7 cellular contexts compared by ENCODE assay signal in genomic region chr19:38373907-38374331, GRCh38. TPM values are rescaled to one million over a fixed set of nuclear protein-coding genes. Genes with fewer than 3 reads are reported as not detected.
A peak's percentile ranks its signal among the peaks of the same experiment; 100 is the strongest.
DNase-seq lines count a peak whose midpoint lies in the region; ATAC-seq and TF ChIP-seq lines count a peak whose summit lies in the region.

No MANE protein-coding gene starts in this region.

- H3K27me3 Mint-ChIP-seq in activated T-helper 2 cell treated with anti-CD3 and anti-CD28 coated beads, Interferon-gamma antibody, Interleukin-2, Interleukin-4, amounts not matched to agents 10 μg/mL and 5 μg/mL and 100 μg/mL, durations not matched to agents 14 hours and 24 hours and 36 hours (ENCODE audit: low read depth): no peaks in the 10 kb centered on the region
- peaks cover 12 to 14% of the 10 kb centered on the region in 2 donors for H3K27me3 Mint-ChIP-seq in stimulated activated naive B cell treated with anti-CD40 and anti-IgM and Interleukin-4, amounts not matched to agents 10 μg/mL and 1 μg/mL and 100 μg/mL, for 72 hours

- H3K4me1 Mint-ChIP-seq in activated T-helper 2 cell treated with anti-CD3 and anti-CD28 coated beads, Interferon-gamma antibody, Interleukin-2, Interleukin-4, amounts not matched to agents 10 μg/mL and 5 μg/mL and 100 μg/mL, durations not matched to agents 14 hours and 24 hours and 36 hours (ENCODE audit: low read depth): peaks cover 20% of the 10 kb centered on the region
- H3K4me1 Mint-ChIP-seq in stimulated activated naive B cell treated with anti-CD40 and anti-IgM and Interleukin-4, amounts not matched to agents 10 μg/mL and 1 μg/mL and 100 μg/mL, for 72 hours: peaks cover 18 to 27% of the 10 kb centered on the region in 2 donors

- H3K9me3 ChIP-seq in iPS-18c (ENCODE audit: control insufficient read depth, insufficient read depth, low read length): peaks cover 2% of the 10 kb centered on the region

- H3K36me3 Mint-ChIP-seq in activated T-helper 2 cell treated with anti-CD3 and anti-CD28 coated beads, Interferon-gamma antibody, Interleukin-2, Interleukin-4, amounts not matched to agents 10 μg/mL and 5 μg/mL and 100 μg/mL, durations not matched to agents 14 hours and 24 hours and 36 hours (ENCODE audit: low read depth): peaks cover 34% of the 10 kb centered on the region
- peaks cover 16 to 21% of the 10 kb centered on the region in 2 donors for H3K36me3 Mint-ChIP-seq in stimulated activated naive B cell treated with anti-CD40 and anti-IgM and Interleukin-4, amounts not matched to agents 10 μg/mL and 1 μg/mL and 100 μg/mL, for 72 hours

- H3K4me3 ChIP-seq in HFF-Myc (replicated peaks; ENCODE audit: low read depth, low read length): peak overlapping the region; percentile 97
- peak overlapping the region; percentile 29 for H3K4me3 ChIP-seq in iPS-18c (ENCODE audit: insufficient read depth, low read depth, low read length)

- no peaks in the 10 kb centered on the region for H3K9me3 Mint-ChIP-seq in activated T-helper 2 cell treated with anti-CD3 and anti-CD28 coated beads, Interferon-gamma antibody, Interleukin-2, Interleukin-4, amounts not matched to agents 10 μg/mL and 5 μg/mL and 100 μg/mL, durations not matched to agents 14 hours and 24 hours and 36 hours
- H3K9me3 Mint-ChIP-seq in stimulated activated naive B cell treated with anti-CD40 and anti-IgM and Interleukin-4, amounts not matched to agents 10 μg/mL and 1 μg/mL and 100 μg/mL, for 72 hours: no peaks in the 10 kb centered on the region

- DNase-seq in HFF-Myc (ENCODE audit: extremely low read depth, low read depth) (no peak), dermis blood vessel endothelial cell (no peak), posterior vena cava (ENCODE audit: low spot score) (no peak)
- no peak for DNase-seq in activated T-helper 2 cell treated with anti-CD3 and anti-CD28 coated beads, Interferon-gamma antibody, Interleukin-2, Interleukin-4, amounts not matched to agents 10 μg/mL and 5 μg/mL and 100 μg/mL, durations not matched to agents 14 hours and 24 hours and 36 hours (ENCODE audit: low spot score)
- no peak for DNase-seq in stimulated activated naive B cell treated with anti-CD40 and anti-IgM and Interleukin-4, amounts not matched to agents 10 μg/mL and 1 μg/mL and 100 μg/mL, for 72 hours

- peak overlapping the region; percentile 100 for H3K4me3 Mint-ChIP-seq in activated T-helper 2 cell treated with anti-CD3 and anti-CD28 coated beads, Interferon-gamma antibody, Interleukin-2, Interleukin-4, amounts not matched to agents 10 μg/mL and 5 μg/mL and 100 μg/mL, durations not matched to agents 14 hours and 24 hours and 36 hours (ENCODE audit: low read depth)
- H3K4me3 Mint-ChIP-seq in stimulated activated naive B cell treated with anti-CD40 and anti-IgM and Interleukin-4, amounts not matched to agents 10 μg/mL and 1 μg/mL and 100 μg/mL, for 72 hours: peak overlapping the region; percentile 94 to 98

- no peak for ATAC-seq in stimulated activated naive B cell treated with anti-CD40 and anti-IgM and Interleukin-4, amounts not matched to agents 10 μg/mL and 1 μg/mL and 100 μg/mL, for 72 hours (replicated peaks)
- ATAC-seq in GM21717 (IDR thresholded peaks at IDR 0.05; ENCODE audit: unreplicated experiment): no peak

- intact Hi-C loops in activated T-helper 2 cell treated with anti-CD3 and anti-CD28 coated beads, Interferon-gamma antibody, Interleukin-2, Interleukin-4, amounts not matched to agents 10 μg/mL and 5 μg/mL and 100 μg/mL, durations not matched to agents 14 hours and 24 hours and 36 hours (cut with micrococcal nuclease): loop anchor here (1.0 to 10.0 kb wide), 9 partner anchors 12 to 971 kb away; partner anchors contain the start of genes MRPS12, SAMD4B, SARS2 and SIPA1L3
- intact Hi-C loops in posterior vena cava (cut with DNase I): no loop called here

- H3K27ac Mint-ChIP-seq in activated T-helper 2 cell treated with anti-CD3 and anti-CD28 coated beads, Interferon-gamma antibody, Interleukin-2, Interleukin-4, amounts not matched to agents 10 μg/mL and 5 μg/mL and 100 μg/mL, durations not matched to agents 14 hours and 24 hours and 36 hours: peak overlapping the region; percentile 86
- peak overlapping the region; percentile 100 for H3K27ac Mint-ChIP-seq in stimulated activated naive B cell treated with anti-CD40 and anti-IgM and Interleukin-4, amounts not matched to agents 10 μg/mL and 1 μg/mL and 100 μg/mL, for 72 hours

- no peak for TF ChIP-seq CTCF in HFF-Myc (IDR thresholded peaks at IDR 0.05; ENCODE audit: low read depth, low read length, missing control alignments)

RNA-seq across cellular contexts. Expression of gene PSMD8, which starts 0.5 kb away (rescaled TPM):
- total RNA-seq in activated T-helper 2 cell treated with anti-CD3 and anti-CD28 coated beads, Interferon-gamma antibody, Interleukin-2, Interleukin-4, amounts not matched to agents 10 μg/mL and 5 μg/mL and 100 μg/mL, durations not matched to agents 14 hours and 24 hours and 36 hours: 286 and 299 TPM in 2 replicates
- 251 and 344 TPM in 2 replicates for total RNA-seq in dermis blood vessel endothelial cell
- total RNA-seq in posterior vena cava: 100 to 1,000 TPM; 121 to 139 TPM

RNA-seq across cellular contexts. Expression of gene GGN, which starts 13.9 kb away (rescaled TPM):
- total RNA-seq in activated T-helper 2 cell treated with anti-CD3 and anti-CD28 coated beads, Interferon-gamma antibody, Interleukin-2, Interleukin-4, amounts not matched to agents 10 μg/mL and 5 μg/mL and 100 μg/mL, durations not matched to agents 14 hours and 24 hours and 36 hours: 0.71 TPM in 1 of 2 replicates, not detected in the other
- 0.23 and 0.34 TPM in 2 replicates for total RNA-seq in dermis blood vessel endothelial cell
- total RNA-seq in posterior vena cava: 1 to 10 TPM in 1 of 2 donors, under 1 TPM in 1; 0.51 to 2.2 TPM

RNA-seq across cellular contexts. Expression of gene SPRED3, which starts 14.6 kb away (rescaled TPM):
- total RNA-seq in activated T-helper 2 cell treated with anti-CD3 and anti-CD28 coated beads, Interferon-gamma antibody, Interleukin-2, Interleukin-4, amounts not matched to agents 10 μg/mL and 5 μg/mL and 100 μg/mL, durations not matched to agents 14 hours and 24 hours and 36 hours: 3.2 TPM in 2 replicates
- total RNA-seq in dermis blood vessel endothelial cell (0.51 and 1.0 TPM in 2 replicates), posterior vena cava (1 to 10 TPM; 2.8 to 6.5 TPM)

RNA-seq across cellular contexts. Expression of gene FAM98C, which starts 29.0 kb away (rescaled TPM):
- 32.7 and 34.5 TPM in 2 replicates for total RNA-seq in activated T-helper 2 cell treated with anti-CD3 and anti-CD28 coated beads, Interferon-gamma antibody, Interleukin-2, Interleukin-4, amounts not matched to agents 10 μg/mL and 5 μg/mL and 100 μg/mL, durations not matched to agents 14 hours and 24 hours and 36 hours
- total RNA-seq in dermis blood vessel endothelial cell (7.3 and 12.3 TPM in 2 replicates), posterior vena cava (10 to 100 TPM in 1 of 2 donors, 1 to 10 TPM in 1; 9.6 to 10.7 TPM)

RNA-seq across cellular contexts. Expression of gene CATSPERG, which starts 38.3 kb away (rescaled TPM):
- 4.7 and 4.8 TPM in 2 replicates for total RNA-seq in activated T-helper 2 cell treated with anti-CD3 and anti-CD28 coated beads, Interferon-gamma antibody, Interleukin-2, Interleukin-4, amounts not matched to agents 10 μg/mL and 5 μg/mL and 100 μg/mL, durations not matched to agents 14 hours and 24 hours and 36 hours
- total RNA-seq in dermis blood vessel endothelial cell (2.0 and 6.1 TPM in 2 replicates), posterior vena cava (1 to 10 TPM; 2.3 to 4.0 TPM)
